In genomic region chr19:58305065-58305931, GRCh38 we compare ENCODE assay signal across 8 cellular contexts. TPM values are rescaled to one million over a fixed set of nuclear protein-coding genes. Genes with fewer than 3 reads are reported as not detected.
A peak's percentile ranks its signal among the peaks of the same experiment; 100 is the strongest.
DNase-seq lines count a peak whose midpoint lies in the region; ATAC-seq and TF ChIP-seq lines count a peak whose summit lies in the region.

ERVK3-1 (plus strand) TSS chr19:58305377; CDS start chr19:58312169, 6,792 bp downstream.

- H3K27ac ChIP-seq in caudate nucleus (ENCODE audit: low read depth, low read length): peak within 1 kb of the TSS; percentile 58

- peak within 1 kb of the TSS; percentile 100 for H3K4me3 Mint-ChIP-seq in activated B cell treated with CpG ODN at 0.5 μM for 24 hours

- POLR2A ChIA-PET in activated B cell treated with CpG ODN at 0.5 μM for 24 hours (lab: Charles Lee): interaction anchor here (0.7 to 3.8 kb wide), 18 partner anchors 12 to 596 kb away, joined by 3 to 23 read pairs (median 4); partner anchors contain the start of genes ZBTB45, ZNF154, ZNF274 and ZNF324B

- DNase-seq in AG08395 (ENCODE audit: low spot score) (peak; percentile 98), NCI-H345 (lab: John Stamatoyannopoulos, UW) (peak; percentile 95), activated B cell treated with CpG ODN at 0.5 μM for 24 hours (peak; percentile 89), caudate nucleus (lab: John Stamatoyannopoulos, UW) (peak; percentile 40 to 99 (median 94)), iris pigment epithelial cell (ENCODE audit: low read depth) (peak; percentile 99)
- DNase-seq in stimulated activated CD4-positive, alpha-beta T cell treated with anti-CD3 and anti-CD28 coated beads, Interleukin-12 subunit alpha, Interleukin-12 subunit beta, amount 100 ng/mL, for 4 hours: peak; percentile 90

- in situ Hi-C loops in GM18951 (cut with MboI; ENCODE audit: low sequenced_read_pairs, unreplicated experiment): no loop called here

- peaks cover 38% of the 10 kb centered on the region for H3K4me1 Mint-ChIP-seq in activated B cell treated with CpG ODN at 0.5 μM for 24 hours

- ATAC-seq in HG03196 (IDR thresholded peaks at IDR 0.05; ENCODE audit: unreplicated experiment): peak; percentile 96
- peak; percentile 97 for ATAC-seq in activated B cell treated with CpG ODN at 0.5 μM for 24 hours (ENCODE audit: low read depth)

- TF ChIP-seq CTCF in activated B cell treated with CpG ODN at 0.5 μM for 24 hours (IDR thresholded peaks at IDR 0.05): no peak

- TF ChIP-seq POLR2A in GM18951 (IDR thresholded peaks at IDR 0.05; ENCODE audit: extremely low read depth, insufficient read depth, insufficient read length): peak; percentile 96

- peak within 1 kb of the TSS; percentile 98 for H3K27ac Mint-ChIP-seq in activated B cell treated with CpG ODN at 0.5 μM for 24 hours

- no peaks in the 10 kb centered on the region for H3K9me3 Mint-ChIP-seq in activated B cell treated with CpG ODN at 0.5 μM for 24 hours

- intact Hi-C loops in activated B cell treated with CpG ODN at 0.5 μM for 24 hours (cut with micrococcal nuclease): loop anchor here (1.0 to 10.0 kb wide), 11 partner anchors 21 to 916 kb away; partner anchors contain the start of genes ZNF132, ZNF497, ZNF548 and ZNF584

- no peaks in the 10 kb centered on the region for H3K27me3 Mint-ChIP-seq in activated B cell treated with CpG ODN at 0.5 μM for 24 hours

- H3K36me3 Mint-ChIP-seq in activated B cell treated with CpG ODN at 0.5 μM for 24 hours (ENCODE audit: low read depth): peaks cover 57% of the 10 kb centered on the region

- CTCF ChIA-PET in activated B cell treated with CpG ODN at 0.5 μM for 24 hours (lab: Charles Lee): interaction anchor here (1.3 kb wide), 1 partner anchor 20 kb away, joined by 3 read pairs; no protein-coding TSS in a partner anchor

RNA-seq across cellular contexts. Expression of gene ERVK3-1, which starts in this region (rescaled TPM):
- 61.4 and 74.3 TPM in 2 replicates for total RNA-seq in activated B cell treated with CpG ODN at 0.5 μM for 24 hours

Comparison
In these comparisons a context has a peak if more than half of its experiments do, and no peak if none do; other contexts are left out.
1. Peak in every context shown above with its lines: DNase-seq, ATAC-seq and H3K27ac ChIP-seq.